8 cellular contexts compared by ENCODE assay signal in the genomic region with DNA sequence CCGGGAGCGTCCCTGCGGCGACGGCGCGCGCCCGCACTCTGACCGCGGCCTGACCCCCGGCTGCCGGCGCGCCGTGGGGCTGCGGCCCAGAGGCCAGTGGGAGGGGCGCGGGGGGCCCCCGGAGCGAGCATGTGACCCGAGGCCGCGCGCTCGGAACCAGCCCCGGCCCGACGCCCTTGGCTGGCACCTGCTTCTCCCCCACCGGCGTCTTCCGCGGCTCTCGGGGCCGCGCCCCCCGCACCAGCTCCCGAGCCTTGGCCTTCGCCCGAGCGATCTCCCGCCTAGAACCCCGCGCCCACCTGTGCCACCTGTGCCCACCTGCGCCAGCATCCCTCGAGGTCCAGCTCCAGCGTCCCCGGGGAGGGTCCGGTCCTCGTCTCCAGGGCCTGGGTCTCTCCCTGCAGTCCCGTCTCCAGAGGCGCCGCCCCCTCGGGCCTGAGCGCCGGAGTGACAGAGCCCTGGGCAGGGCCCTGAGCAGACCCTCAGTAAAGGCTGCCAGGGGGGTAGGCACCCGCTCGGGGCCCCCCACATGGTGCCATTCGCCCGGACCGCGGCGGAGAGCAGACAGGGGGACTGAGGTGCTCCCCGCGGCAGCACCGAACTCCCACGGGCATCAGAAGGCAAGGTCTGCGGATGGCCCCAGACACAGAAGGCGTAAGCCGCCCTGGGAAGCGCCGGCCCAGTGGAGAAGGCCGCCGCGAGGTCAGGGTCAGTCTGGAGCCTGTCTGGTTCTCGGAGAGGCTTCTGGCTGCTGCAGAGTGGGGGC. TPM values are rescaled to one million over a fixed set of nuclear protein-coding genes. Genes with fewer than 3 reads are reported as not detected.
DNase-seq lines count a peak whose midpoint lies in the region; ATAC-seq, FAIRE-seq and TF ChIP-seq lines count a peak whose summit lies in the region.

No MANE protein-coding gene starts in this region.

- CTCF ChIA-PET in HEK293T (lab: Yijun Ruan, JAX): no interaction called here
- CTCF ChIA-PET in Panc1 (lab: Charles Lee): no interaction called here

- H3K4me3 ChIP-seq in Panc1 (ENCODE audit: low read depth in 2 of 2, low read length in 2 of 2) (peak overlapping the region; percentile 55 to 70), endocrine pancreas (ENCODE audit: control insufficient read depth, insufficient read depth, low read length) (no peak overlapping the region), mucosa of descending colon (peak overlapping the region; percentile 57), aorta (ENCODE audit: low read length in 2 of 2) (peak overlapping the region; percentile 74 to 96)

- TF ChIP-seq CTCF in Panc1 (IDR thresholded peaks at IDR 0.05) (no peak), mucosa of descending colon (IDR thresholded peaks at IDR 0.05) (no peak)

- ATAC-seq in Panc1 (peak; percentile 63), mucosa of descending colon (peak; percentile 61), aorta (ENCODE audit: low FRiP score) (peak; percentile 56)

- H3K36me3 ChIP-seq in Panc1 (ENCODE audit: control insufficient read depth, insufficient read depth, low read length): no peaks in the 10 kb centered on the region
- no peaks in the 10 kb centered on the region for H3K36me3 ChIP-seq in endocrine pancreas (ENCODE audit: control insufficient read depth, insufficient read depth, low read length)
- H3K36me3 ChIP-seq in mucosa of descending colon (ENCODE audit: low read depth): no peaks in the 10 kb centered on the region
- no peaks in the 10 kb centered on the region for H3K36me3 ChIP-seq in aorta (ENCODE audit: control insufficient read depth in 1 of 2, insufficient read depth in 2 of 2, low read length in 1 of 2)

- H3K4me1 ChIP-seq in Panc1 (ENCODE audit: control insufficient read depth, insufficient read depth, low read length) (peaks cover 6% of the 10 kb centered on the region; the same call in 1 of the 2 replicates), endocrine pancreas (ENCODE audit: control insufficient read depth, insufficient read depth, low read length) (peaks cover 7% of the 10 kb centered on the region), mucosa of descending colon (ENCODE audit: low read depth) (peaks cover 9% of the 10 kb centered on the region), aorta (ENCODE audit: control insufficient read depth in 1 of 2, insufficient read depth in 2 of 2, low read length in 2 of 2) (peaks cover 2 to 3% of the 10 kb centered on the region in 2 donors)

- DNase-seq in NCI-H2171 (lab: John Stamatoyannopoulos, UW): peak; percentile 51
- no peak for DNase-seq in NCI-H2171 treated with DMSO at 0.1 percent for 48 hours (lab: John Stamatoyannopoulos, UW)
- no peak for DNase-seq in HEK293T (ENCODE audit: extremely low spot score)
- DNase-seq in Panc1 (ENCODE audit: low read depth, low spot score): no peak
- DNase-seq in mucosa of descending colon: peak in 2 of 3 donors; percentile 75 to 77
- DNase-seq in aorta: peak in 1 of 2 donors; percentile 83
- DNase-seq in GM12892 (ENCODE audit: insufficient read length): no peak

- H3K9me3 ChIP-seq in Panc1 (ENCODE audit: control insufficient read depth, insufficient read depth, low read depth, low read length): no peaks in the 10 kb centered on the region
- no peaks in the 10 kb centered on the region for H3K9me3 ChIP-seq in endocrine pancreas (ENCODE audit: control insufficient read depth, low read length)
- no peaks in the 10 kb centered on the region for H3K9me3 ChIP-seq in mucosa of descending colon
- no peaks in the 10 kb centered on the region for H3K9me3 ChIP-seq in aorta (ENCODE audit: control insufficient read depth, low read length)

- no peaks in the 10 kb centered on the region for H3K27me3 ChIP-seq in Panc1 (ENCODE audit: control insufficient read depth, insufficient read depth, low read length)
- H3K27me3 ChIP-seq in endocrine pancreas (ENCODE audit: control insufficient read depth, insufficient read depth, low read length): no peaks in the 10 kb centered on the region
- no peaks in the 10 kb centered on the region for H3K27me3 ChIP-seq in aorta (ENCODE audit: control insufficient read depth in 1 of 2, insufficient read depth in 2 of 2, low read length in 1 of 2)

- intact Hi-C loops in Panc1 (cut with micrococcal nuclease; ENCODE audit: unreplicated experiment): no loop called here
- intact Hi-C loops in mucosa of descending colon (cut with DNase I, micrococcal nuclease): no loop called here
- intact Hi-C loops in aorta (cut with DNase I): no loop called here

- in situ Hi-C loops in Panc1 (cut with HindIII; ENCODE audit: low pct_unique_long_range_greater_than_20kb, low sequenced_read_pairs): no loop called here

- no TSS peak for BruUV-seq in Panc1 (replicated peaks; lab: Mats Ljungman, UMichigan)

- POLR2A ChIA-PET in HEK293T (lab: Yijun Ruan, JAX): no interaction called here
- POLR2A ChIA-PET in Panc1 (lab: Charles Lee): no interaction called here

- peak overlapping the region; percentile 70 for H3K9ac ChIP-seq in endocrine pancreas (ENCODE audit: control insufficient read depth, insufficient read depth, low read length)

- WGBS in aorta, 2 donors: 4 to 8% methylated on average over 45 to 76 of the region's 76 CpGs

- no peak for FAIRE-seq in GM12892 (lab: Jason Lieb, UNC)

- no peak for TF ChIP-seq POLR2A in GM12892 (IDR thresholded peaks at IDR 0.05; ENCODE audit: low read depth, low read length)

- H3K27ac ChIP-seq in Panc1 (ENCODE audit: low read length) (peak overlapping the region; percentile 57; the same call in 1 of the 2 replicates), aorta (ENCODE audit: low read depth in 1 of 2, low read length in 2 of 2) (peak overlapping the region in 1 of 2 donors; percentile 55)

TF ChIP-seq in HEK293T, 16 proteins besides CTCF, POLR2A, EP300 and RAD21:
- no peak for TF ChIP-seq SP1 (IDR thresholded peaks at IDR 0.05)
- no peak for TF ChIP-seq CTBP1 (IDR thresholded peaks at IDR 0.05; ENCODE audit: borderline replicate concordance)
- TF ChIP-seq LEF1 (IDR thresholded peaks at IDR 0.05; ENCODE audit: borderline replicate concordance): peak; percentile 71; the same call in 1 of the 2 replicates
- TF ChIP-seq FOXM1 (IDR thresholded peaks at IDR 0.05; ENCODE audit: borderline replicate concordance): 0 out of 2 replicates have a peak, but pooled peaks have one; percentile 17
- TF ChIP-seq L3MBTL2 (conservative IDR thresholded peaks at IDR 0.05): peak; percentile 45; the same call in 1 of the 2 replicates
- no peak for TF ChIP-seq FOXA1 (IDR thresholded peaks at IDR 0.05)
- no peak for TF ChIP-seq BHLHE40 (IDR thresholded peaks at IDR 0.05; ENCODE audit: borderline replicate concordance)
- TF ChIP-seq FOXK2 (IDR thresholded peaks at IDR 0.05): no peak
- no peak for TF ChIP-seq HDGF (IDR thresholded peaks at IDR 0.05; ENCODE audit: borderline replicate concordance)

RNA-seq across cellular contexts. Expression of gene PPP1R13B, which starts 0.8 kb away (rescaled TPM):
- total RNA-seq in Panc1 (2021; ENCODE audit: unreplicated experiment) (19.0 TPM), mucosa of descending colon (10 to 100 TPM; 49.6 to 65.5 (median 52.1) TPM), aorta (10 to 100 TPM; 24.8 to 44.0 TPM)
- 14.1 TPM for polyA plus RNA-seq in Panc1 (2012; ENCODE audit: insufficient read length)
- polyA plus RNA-seq in aorta: 1 to 10 TPM; 2.3 to 6.9 TPM
- 3.6 TPM for polyA plus RNA-seq in GM12892 (2012; ENCODE audit: missing spikeins)

Comparison
In these comparisons a context has a peak if more than half of its experiments do, and no peak if none do; other contexts are left out.
1. DNase-seq: peak in NCI-H2171 (single experiment) and mucosa of descending colon (2 of 3); none in NCI-H2171 treated with DMSO at 0.1 percent for 48 hours (single experiment), HEK293T (single experiment), Panc1 (single experiment) and GM12892 (single experiment).
2. Peak in every context shown above with its lines, with median percentiles within 50 percentile points of each other: ATAC-seq.